Comparison of ENCODE assay signal across 11 cellular contexts in the genomic region with DNA sequence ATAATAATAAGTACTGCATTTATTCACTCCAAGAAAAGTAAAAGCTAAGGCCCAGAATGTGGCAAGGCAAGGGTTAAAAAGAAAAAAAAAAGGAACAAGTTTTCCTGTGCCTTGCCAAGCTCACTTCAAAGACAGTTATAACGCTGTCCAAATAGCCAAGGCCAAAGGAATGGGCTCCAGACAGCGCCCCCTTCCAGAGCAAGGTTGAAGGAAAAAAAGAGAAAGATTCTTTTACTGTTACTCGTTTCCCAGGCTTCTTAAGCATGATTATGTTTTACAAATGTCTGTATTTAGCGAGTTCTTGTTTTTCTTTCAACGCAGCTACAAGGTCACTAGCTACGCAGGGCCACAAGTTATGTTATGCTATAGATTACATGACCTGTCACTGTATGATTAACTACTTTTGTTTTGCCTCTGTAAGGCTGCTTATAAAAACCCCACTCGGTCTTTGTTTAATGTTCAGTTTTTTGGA. TPM values are rescaled to one million over a fixed set of nuclear protein-coding genes. Genes with fewer than 3 reads are reported as not detected.
DNase-seq lines count a peak whose midpoint lies in the region; ATAC-seq, FAIRE-seq and TF ChIP-seq lines count a peak whose summit lies in the region.
"Had no signal": no experiment of that assay in that cellular context is flagged by ENCODE, and none has a peak within 500 bp of the region (broad histone marks: within the 10 kb centered on the region; RNA-seq: fewer than 3 reads in every experiment).

No MANE protein-coding gene starts in this region.

- POLR2A ChIA-PET in IMR-90 (lab: Charles Lee; ENCODE audit: unreplicated experiment) = no interaction called here

- H3K4me1 ChIP-seq in IMR-90 (ENCODE audit: control insufficient read depth, insufficient read depth, low read length) = peaks cover 3% of the 10 kb centered on the region; the same call in 1 of the 2 replicates
- H3K4me1 ChIP-seq in mesenchymal stem cell (ENCODE audit: control insufficient read depth, insufficient read depth, low read depth, low read length) = no peaks in the 10 kb centered on the region

- H3K27me3 ChIP-seq in IMR-90 (ENCODE audit: control insufficient read depth, insufficient read depth, low read length) (no peaks in the 10 kb centered on the region), mesenchymal stem cell (ENCODE audit: control insufficient read depth in 1 of 2, insufficient read depth in 1 of 2, low read length in 2 of 2) (no peaks in the 10 kb centered on the region)

- intact Hi-C loops in IMR-90 (cut with micrococcal nuclease) = no loop called here

- H3K9me3 ChIP-seq in IMR-90 (ENCODE audit: control insufficient read depth, insufficient read depth, low read length) (no peaks in the 10 kb centered on the region), mesenchymal stem cell (ENCODE audit: control insufficient read depth, low read length) (no peaks in the 10 kb centered on the region)

- H3K9ac ChIP-seq in IMR-90 (ENCODE audit: low read depth, low read length) (no peak overlapping the region), mesenchymal stem cell (ENCODE audit: low read length) (no peak overlapping the region)

- H2BK12ac ChIP-seq in mesenchymal stem cell (ENCODE audit: low read length in 2 of 2) = no peak overlapping the region

- H2AFZ ChIP-seq in IMR-90 (replicated peaks; ENCODE audit: low read length, poor library complexity) = no peak overlapping the region
- H2AFZ ChIP-seq in mesenchymal stem cell (ENCODE audit: low read depth, low read length) = no peak overlapping the region

- H4K8ac ChIP-seq in IMR-90 (ENCODE audit: low read depth in 2 of 2, low read length in 2 of 2) = no peak overlapping the region
- H4K8ac ChIP-seq in mesenchymal stem cell (ENCODE audit: low read length) = no peak overlapping the region

- no peak overlapping the region for H2BK20ac ChIP-seq in IMR-90 (ENCODE audit: low read depth, low read length)

- peak overlapping the region; percentile 66 for H3K14ac ChIP-seq in IMR-90 (replicated peaks; ENCODE audit: low read depth, low read length)
- no peak overlapping the region for H3K14ac ChIP-seq in mesenchymal stem cell (ENCODE audit: low read length in 2 of 2)

- H3K27ac ChIP-seq in IMR-90 (ENCODE audit: insufficient read depth, low read length) = no peak overlapping the region
- H3K27ac ChIP-seq in mesenchymal stem cell (ENCODE audit: low read length, poor library complexity, severe bottlenecking) = no peak overlapping the region

- H2AK5ac ChIP-seq in IMR-90 (ENCODE audit: low read depth, low read length) (no peak overlapping the region), mesenchymal stem cell (ENCODE audit: low read length, severe bottlenecking) (no peak overlapping the region)

- H3K36me3 ChIP-seq in IMR-90 (ENCODE audit: control insufficient read depth, insufficient read depth, low read length) = no peaks in the 10 kb centered on the region
- no peaks in the 10 kb centered on the region for H3K36me3 ChIP-seq in mesenchymal stem cell (ENCODE audit: control insufficient read depth in 1 of 2, insufficient read depth in 2 of 2, low read depth in 1 of 2, low read length in 2 of 2)

- H3K4ac ChIP-seq in IMR-90 (ENCODE audit: low read depth, low read length) (no peak overlapping the region; the same call in 1 of the 2 replicates), mesenchymal stem cell (ENCODE audit: low read depth in 1 of 2, low read length in 2 of 2) (no peak overlapping the region)

- H3K4me3 ChIP-seq in IMR-90 (ENCODE audit: insufficient read depth, low read depth, low read length) (no peak overlapping the region), astrocyte of the spinal cord (ENCODE audit: low read depth, low read length) (no peak overlapping the region), mesenchymal stem cell (ENCODE audit: insufficient read depth in 1 of 2, low read depth in 1 of 2, low read length in 2 of 2) (no peak overlapping the region)

- no peak for FAIRE-seq in H54 (lab: Jason Lieb, UNC)

- H2BK120ac ChIP-seq in IMR-90 (ENCODE audit: low read depth, low read length) (0 out of 2 replicates have a peak overlapping the region, but pooled peaks have one; percentile 32), mesenchymal stem cell (ENCODE audit: low read depth, low read length) (no peak overlapping the region)

- TF ChIP-seq POLR2A in IMR-90 (IDR thresholded peaks at IDR 0.05; ENCODE audit: low read depth, low read length) = no peak
- no peak for TF ChIP-seq POLR2A in H54 (IDR thresholded peaks at IDR 0.05; ENCODE audit: low read depth, low read length)

- H2AK9ac ChIP-seq in IMR-90 (replicated peaks; ENCODE audit: low read depth, low read length, poor library complexity) = no peak overlapping the region

- H3K79me1 ChIP-seq in IMR-90 (ENCODE audit: low read depth in 1 of 2, low read length in 2 of 2) = no peaks in the 10 kb centered on the region
- H3K79me1 ChIP-seq in mesenchymal stem cell (replicated peaks; ENCODE audit: low read length, poor library complexity, severe bottlenecking) = no peaks in the 10 kb centered on the region

- TF ChIP-seq CTCF in IMR-90 (conservative IDR thresholded peaks at IDR 0.05; ENCODE audit: low read depth, low read length) = peak; percentile 53
- peak; percentile 52 for TF ChIP-seq CTCF in astrocyte of the spinal cord (IDR thresholded peaks at IDR 0.05; ENCODE audit: low read depth, low read length)

- BruUV-seq in IMR-90 (replicated peaks; lab: Mats Ljungman, UMichigan) = no TSS peak

- H4K20me1 ChIP-seq in IMR-90 (ENCODE audit: insufficient read depth, low read length) = no peaks in the 10 kb centered on the region

- H4K91ac ChIP-seq in IMR-90 (ENCODE audit: insufficient read depth, low read depth, low read length) (no peak overlapping the region), mesenchymal stem cell (ENCODE audit: low read length) (no peak overlapping the region)

- H3K9me1 ChIP-seq in IMR-90 (ENCODE audit: insufficient read depth, low read length) = no peaks in the 10 kb centered on the region

- TF ChIP-seq RAD21 in IMR-90 (IDR thresholded peaks at IDR 0.05; ENCODE audit: low read length) = peak; percentile 45

- H2BK15ac ChIP-seq in IMR-90 (ENCODE audit: low read depth, low read length) (no peak overlapping the region), mesenchymal stem cell (ENCODE audit: low read depth, poor library complexity, severe bottlenecking) (no peak overlapping the region)

- CTCF ChIA-PET in IMR-90 (lab: Yijun Ruan, JAX) = interaction anchor here (1.2 kb wide), 3 partner anchors 10 to 39 kb away, joined by 3 to 4 read pairs (median 4); no protein-coding TSS in a partner anchor

- H3K4me2 ChIP-seq in IMR-90 (ENCODE audit: low read depth, low read length) = peak overlapping the region; percentile 44; the same call in 1 of the 2 replicates
- no peak overlapping the region for H3K4me2 ChIP-seq in mesenchymal stem cell (ENCODE audit: low read length, poor library complexity, severe bottlenecking)

- DNase-seq in AML-193 (lab: John Stamatoyannopoulos, UW) = peak; percentile 28 to 36
- DNase-seq in IMR-90 = peak; percentile 43
- DNase-seq in astrocyte of the spinal cord (ENCODE audit: low read depth, low spot score) = no peak
- DNase-seq in mesenchymal stem cell = peak; percentile 58
- no peak for DNase-seq in H54 (ENCODE audit: insufficient read length, low spot score)
- no peak for DNase-seq in NK-92 (lab: John Stamatoyannopoulos, UW; ENCODE audit: unreplicated experiment)
- DNase-seq in NCI-H510A treated with DMSO at 0.1 percent for 48 hours (lab: John Stamatoyannopoulos, UW) = no peak
- no peak for DNase-seq in inferior parietal cortex (ENCODE audit: extremely low spot score)
- DNase-seq: activated CD8-positive, alpha-beta memory T cell treated with anti-CD3 and anti-CD28 coated beads, Interleukin-2, amount 10 ng/mL, durations not matched to agents 7 days and 5 days; DMS79; NCI-H146 had no signal

- ATAC-seq in IMR-90 (ENCODE audit: low read depth) = peak; percentile 75
- ATAC-seq: activated CD8-positive, alpha-beta memory T cell treated with anti-CD3 and anti-CD28 coated beads, Interleukin-2, amount 10 ng/mL, durations not matched to agents 7 days and 5 days had no signal

- H2BK5ac ChIP-seq in IMR-90 (ENCODE audit: low read depth, low read length, poor library complexity, severe bottlenecking) (no peak overlapping the region), mesenchymal stem cell (ENCODE audit: low read depth, low read length, poor library complexity, severe bottlenecking) (no peak overlapping the region)

- 20% methylated on average over 1 of the region's 7 CpGs; no CpG with 5 or more reads in 1 of the 2 experiments for WGBS in IMR-90 (ENCODE audit: extremely low coverage in 2 of 2, insufficient read length in 1 of 2), 2 experiments
- 24% methylated on average over 3 of the region's 7 CpGs for WGBS in mesenchymal stem cell

- dilution Hi-C loops in IMR-90 (cut with HindIII; ENCODE audit: low sequenced_read_pairs, unreplicated experiment) = no loop called here

- H3K18ac ChIP-seq in IMR-90 (ENCODE audit: low read depth, low read length) (no peak overlapping the region), mesenchymal stem cell (ENCODE audit: low read depth in 1 of 2, low read length in 2 of 2) (no peak overlapping the region)

- in situ Hi-C loops in IMR-90 (cut with MboI; ENCODE audit: low sequenced_read_pairs) = no loop called here
- in situ Hi-C loops in astrocyte of the spinal cord (cut with HindIII; ENCODE audit: low sequenced_read_pairs) = no loop called here

- peak overlapping the region; percentile 59; the same call in 1 of the 2 replicates for H3K23ac ChIP-seq in IMR-90 (ENCODE audit: low read depth, low read length)
- no peak overlapping the region for H3K23ac ChIP-seq in mesenchymal stem cell (ENCODE audit: low read length in 2 of 2)

- no peak overlapping the region for H3K56ac ChIP-seq in IMR-90 (ENCODE audit: extremely low read depth, insufficient read depth, low read length)

- H4K5ac ChIP-seq in IMR-90 (ENCODE audit: low read depth, low read length) = no peak overlapping the region

TF ChIP-seq in IMR-90, 13 proteins besides CTCF, POLR2A, EP300 and RAD21 (continues in another document):
- TF ChIP-seq MXI1 (IDR thresholded peaks at IDR 0.05; ENCODE audit: borderline replicate concordance, low read depth, low read length) = no peak

RNA-seq across cellular contexts. Expression of gene EIF4H, which starts 9.1 kb away (rescaled TPM):
- total RNA-seq in IMR-90 (2012; rRNA removed) = 241 and 269 TPM in 2 replicates
- polyA plus RNA-seq in IMR-90 (2012; rRNA removed) = 292 and 321 TPM in 2 replicates
- polyA plus RNA-seq in IMR-90 (2012; cell fraction: cytosol; rRNA removed) = 244 and 296 TPM in 2 replicates
- polyA plus RNA-seq in IMR-90 (2012; cell fraction: nucleus; rRNA removed; ENCODE audit: low replicate concordance) = 160 and 211 TPM in 2 replicates
- polyA plus RNA-seq in mesenchymal stem cell (2013, experiment 1 of 2) = 203 TPM
- polyA plus RNA-seq in mesenchymal stem cell (2013, experiment 2 of 2) = 198 TPM

RNA-seq across cellular contexts. Expression of gene LAT2, which starts 44.8 kb away (rescaled TPM):
- under 0.01 and 0.36 TPM in 2 replicates for total RNA-seq in IMR-90 (2012; rRNA removed)
- polyA plus RNA-seq in IMR-90 (2012; rRNA removed) = 0.50 and 0.77 TPM in 2 replicates
- 0.41 and 0.60 TPM in 2 replicates for polyA plus RNA-seq in IMR-90 (2012; cell fraction: cytosol; rRNA removed)
- polyA plus RNA-seq in IMR-90 (2012; cell fraction: nucleus; rRNA removed; ENCODE audit: low replicate concordance) = 3.3 and 4.1 TPM in 2 replicates
- polyA plus RNA-seq in mesenchymal stem cell (2013, experiment 1 of 2) = 0.35 TPM
- 0.52 TPM for polyA plus RNA-seq in mesenchymal stem cell (2013, experiment 2 of 2)

Comparison
In these comparisons a context has a peak if more than half of its experiments do, and no peak if none do; other contexts are left out.
1. DNase-seq: peak in AML-193 (2 of 2), IMR-90 (single experiment) and mesenchymal stem cell (single experiment); none in astrocyte of the spinal cord (single experiment), H54 (single experiment), NK-92 (single experiment), NCI-H510A treated with DMSO at 0.1 percent for 48 hours (single experiment) and inferior parietal cortex (single experiment).